ENCODE assay signal across 1 cellular context in the genomic region with DNA sequence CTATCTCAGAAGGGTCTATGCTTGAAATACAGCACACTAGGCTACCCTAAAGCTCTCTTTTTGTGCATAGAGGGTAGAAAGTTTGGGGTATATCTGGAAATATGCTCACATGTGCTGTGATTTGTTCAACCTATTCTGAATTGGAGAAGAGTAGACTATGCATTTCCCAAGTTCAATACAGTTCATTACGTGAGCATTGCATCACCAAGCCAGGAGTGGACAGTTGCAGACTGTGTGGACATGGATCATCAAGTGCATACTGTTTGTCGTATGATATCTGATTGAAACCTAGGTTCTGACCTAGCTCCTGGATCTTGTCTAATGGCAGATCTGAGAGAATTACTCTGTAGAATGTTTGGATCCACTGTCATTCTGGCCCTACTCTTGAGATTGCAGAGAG.
TF ChIP-seq lines count a peak whose summit lies in the region.

No MANE protein-coding gene starts in this region.

TF ChIP-seq in GM23338, 12 proteins besides CTCF, POLR2A, EP300 and RAD21 (continued from another document):
- TF ChIP-seq, protein P1, sequence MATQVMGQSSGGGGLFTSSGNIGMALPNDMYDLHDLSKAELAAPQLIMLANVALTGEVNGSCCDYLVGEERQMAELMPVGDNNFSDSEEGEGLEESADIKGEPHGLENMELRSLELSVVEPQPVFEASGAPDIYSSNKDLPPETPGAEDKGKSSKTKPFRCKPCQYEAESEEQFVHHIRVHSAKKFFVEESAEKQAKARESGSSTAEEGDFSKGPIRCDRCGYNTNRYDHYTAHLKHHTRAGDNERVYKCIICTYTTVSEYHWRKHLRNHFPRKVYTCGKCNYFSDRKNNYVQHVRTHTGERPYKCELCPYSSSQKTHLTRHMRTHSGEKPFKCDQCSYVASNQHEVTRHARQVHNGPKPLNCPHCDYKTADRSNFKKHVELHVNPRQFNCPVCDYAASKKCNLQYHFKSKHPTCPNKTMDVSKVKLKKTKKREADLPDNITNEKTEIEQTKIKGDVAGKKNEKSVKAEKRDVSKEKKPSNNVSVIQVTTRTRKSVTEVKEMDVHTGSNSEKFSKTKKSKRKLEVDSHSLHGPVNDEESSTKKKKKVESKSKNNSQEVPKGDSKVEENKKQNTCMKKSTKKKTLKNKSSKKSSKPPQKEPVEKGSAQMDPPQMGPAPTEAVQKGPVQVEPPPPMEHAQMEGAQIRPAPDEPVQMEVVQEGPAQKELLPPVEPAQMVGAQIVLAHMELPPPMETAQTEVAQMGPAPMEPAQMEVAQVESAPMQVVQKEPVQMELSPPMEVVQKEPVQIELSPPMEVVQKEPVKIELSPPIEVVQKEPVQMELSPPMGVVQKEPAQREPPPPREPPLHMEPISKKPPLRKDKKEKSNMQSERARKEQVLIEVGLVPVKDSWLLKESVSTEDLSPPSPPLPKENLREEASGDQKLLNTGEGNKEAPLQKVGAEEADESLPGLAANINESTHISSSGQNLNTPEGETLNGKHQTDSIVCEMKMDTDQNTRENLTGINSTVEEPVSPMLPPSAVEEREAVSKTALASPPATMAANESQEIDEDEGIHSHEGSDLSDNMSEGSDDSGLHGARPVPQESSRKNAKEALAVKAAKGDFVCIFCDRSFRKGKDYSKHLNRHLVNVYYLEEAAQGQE (IDR thresholded peaks at IDR 0.05; ENCODE audit: unreplicated experiment): no peak
- TF ChIP-seq EZH2phosphoT487 (IDR thresholded peaks at IDR 0.05; ENCODE audit: unreplicated experiment) (no peak), ZNF114 (CRISPR knock-in tag; IDR thresholded peaks at IDR 0.05) (no peak), JUNB (IDR thresholded peaks at IDR 0.05; ENCODE audit: unreplicated experiment) (no peak), ZNF331 (CRISPR knock-in tag; IDR thresholded peaks at IDR 0.05; ENCODE audit: low read depth) (no peak), CREB1 (CRISPR knock-in tag; IDR thresholded peaks at IDR 0.05; ENCODE audit: low read depth) (no peak), POLR2AphosphoS5 (IDR thresholded peaks at IDR 0.05; ENCODE audit: low read depth) (no peak)
- TF ChIP-seq, protein P2, sequence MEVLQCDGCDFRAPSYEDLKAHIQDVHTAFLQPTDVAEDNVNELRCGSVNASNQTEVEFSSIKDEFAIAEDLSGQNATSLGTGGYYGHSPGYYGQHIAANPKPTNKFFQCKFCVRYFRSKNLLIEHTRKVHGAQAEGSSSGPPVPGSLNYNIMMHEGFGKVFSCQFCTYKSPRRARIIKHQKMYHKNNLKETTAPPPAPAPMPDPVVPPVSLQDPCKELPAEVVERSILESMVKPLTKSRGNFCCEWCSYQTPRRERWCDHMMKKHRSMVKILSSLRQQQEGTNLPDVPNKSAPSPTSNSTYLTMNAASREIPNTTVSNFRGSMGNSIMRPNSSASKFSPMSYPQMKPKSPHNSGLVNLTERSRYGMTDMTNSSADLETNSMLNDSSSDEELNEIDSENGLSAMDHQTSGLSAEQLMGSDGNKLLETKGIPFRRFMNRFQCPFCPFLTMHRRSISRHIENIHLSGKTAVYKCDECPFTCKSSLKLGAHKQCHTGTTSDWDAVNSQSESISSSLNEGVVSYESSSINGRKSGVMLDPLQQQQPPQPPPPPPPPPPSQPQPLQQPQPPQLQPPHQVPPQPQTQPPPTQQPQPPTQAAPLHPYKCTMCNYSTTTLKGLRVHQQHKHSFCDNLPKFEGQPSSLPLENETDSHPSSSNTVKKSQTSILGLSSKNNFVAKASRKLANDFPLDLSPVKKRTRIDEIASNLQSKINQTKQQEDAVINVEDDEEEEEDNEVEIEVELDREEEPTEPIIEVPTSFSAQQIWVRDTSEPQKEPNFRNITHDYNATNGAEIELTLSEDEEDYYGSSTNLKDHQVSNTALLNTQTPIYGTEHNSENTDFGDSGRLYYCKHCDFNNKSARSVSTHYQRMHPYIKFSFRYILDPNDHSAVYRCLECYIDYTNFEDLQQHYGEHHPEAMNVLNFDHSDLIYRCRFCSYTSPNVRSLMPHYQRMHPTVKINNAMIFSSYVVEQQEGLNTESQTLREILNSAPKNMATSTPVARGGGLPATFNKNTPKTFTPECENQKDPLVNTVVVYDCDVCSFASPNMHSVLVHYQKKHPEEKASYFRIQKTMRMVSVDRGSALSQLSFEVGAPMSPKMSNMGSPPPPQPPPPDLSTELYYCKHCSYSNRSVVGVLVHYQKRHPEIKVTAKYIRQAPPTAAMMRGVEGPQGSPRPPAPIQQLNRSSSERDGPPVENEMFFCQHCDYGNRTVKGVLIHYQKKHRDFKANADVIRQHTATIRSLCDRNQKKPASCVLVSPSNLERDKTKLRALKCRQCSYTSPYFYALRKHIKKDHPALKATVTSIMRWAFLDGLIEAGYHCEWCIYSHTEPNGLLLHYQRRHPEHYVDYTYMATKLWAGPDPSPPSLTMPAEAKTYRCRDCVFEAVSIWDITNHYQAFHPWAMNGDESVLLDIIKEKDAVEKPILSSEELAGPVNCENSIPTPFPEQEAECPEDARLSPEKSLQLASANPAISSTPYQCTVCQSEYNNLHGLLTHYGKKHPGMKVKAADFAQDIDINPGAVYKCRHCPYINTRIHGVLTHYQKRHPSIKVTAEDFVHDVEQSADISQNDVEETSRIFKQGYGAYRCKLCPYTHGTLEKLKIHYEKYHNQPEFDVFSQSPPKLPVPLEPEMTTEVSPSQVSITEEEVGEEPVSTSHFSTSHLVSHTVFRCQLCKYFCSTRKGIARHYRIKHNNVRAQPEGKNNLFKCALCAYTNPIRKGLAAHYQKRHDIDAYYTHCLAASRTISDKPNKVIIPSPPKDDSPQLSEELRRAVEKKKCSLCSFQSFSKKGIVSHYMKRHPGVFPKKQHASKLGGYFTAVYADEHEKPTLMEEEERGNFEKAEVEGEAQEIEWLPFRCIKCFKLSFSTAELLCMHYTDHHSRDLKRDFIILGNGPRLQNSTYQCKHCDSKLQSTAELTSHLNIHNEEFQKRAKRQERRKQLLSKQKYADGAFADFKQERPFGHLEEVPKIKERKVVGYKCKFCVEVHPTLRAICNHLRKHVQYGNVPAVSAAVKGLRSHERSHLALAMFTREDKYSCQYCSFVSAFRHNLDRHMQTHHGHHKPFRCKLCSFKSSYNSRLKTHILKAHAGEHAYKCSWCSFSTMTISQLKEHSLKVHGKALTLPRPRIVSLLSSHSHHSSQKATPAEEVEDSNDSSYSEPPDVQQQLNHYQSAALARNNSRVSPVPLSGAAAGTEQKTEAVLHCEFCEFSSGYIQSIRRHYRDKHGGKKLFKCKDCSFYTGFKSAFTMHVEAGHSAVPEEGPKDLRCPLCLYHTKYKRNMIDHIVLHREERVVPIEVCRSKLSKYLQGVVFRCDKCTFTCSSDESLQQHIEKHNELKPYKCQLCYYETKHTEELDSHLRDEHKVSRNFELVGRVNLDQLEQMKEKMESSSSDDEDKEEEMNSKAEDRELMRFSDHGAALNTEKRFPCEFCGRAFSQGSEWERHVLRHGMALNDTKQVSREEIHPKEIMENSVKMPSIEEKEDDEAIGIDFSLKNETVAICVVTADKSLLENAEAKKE (CRISPR knock-in tag; IDR thresholded peaks at IDR 0.05): no peak
